Comparison of ENCODE assay signal across 8 cellular contexts in genomic region chr16:28820546-28820945, GRCh38. TPM values are rescaled to one million over a fixed set of nuclear protein-coding genes. Genes with fewer than 3 reads are reported as not detected.
DNase-seq lines count a peak whose midpoint lies in the region; ATAC-seq and TF ChIP-seq lines count a peak whose summit lies in the region.
"Not testable (repeated sequence)": the region's sequence is repeated elsewhere in the genome, so short reads cannot be mapped to it uniquely, and the experiment has no call there.
"Had no signal": no experiment of that assay in that cellular context is flagged by ENCODE, and none has a peak within 500 bp of the region (broad histone marks: within the 10 kb centered on the region; RNA-seq: fewer than 3 reads in every experiment).

No MANE protein-coding gene starts in this region.

- H3K4me1 Mint-ChIP-seq in Calu3 (ENCODE audit: low read depth, unreplicated experiment) (peaks cover 27% of the 10 kb centered on the region), WTC11 (peaks cover 26% of the 10 kb centered on the region), mesothelial cell of epicardium (peaks cover 20% of the 10 kb centered on the region)
- H3K4me1 Mint-ChIP-seq in activated T-helper 17 cell treated with anti-CD3 and anti-CD28 coated beads, Interleukin-2, amount 50 U/mL, for 72 hours, result peaks cover 23% of the 10 kb centered on the region
- H3K4me1 Mint-ChIP-seq in activated naive CD8-positive, alpha-beta T cell treated with anti-CD3 and anti-CD28 coated beads, Interleukin-2, amount 50 U/mL, for 24 hours, result peaks cover 42% of the 10 kb centered on the region

- not testable (repeated sequence) for H2BK12ac ChIP-seq in trophoblast cell (ENCODE audit: low read length)

- DNase-seq in Calu3; WTC11 (ENCODE audit: low spot score); activated naive CD8-positive, alpha-beta T cell treated with anti-CD3 and anti-CD28 coated beads, Interleukin-2, amount 50 U/mL, for 24 hours; mesothelial cell of epicardium (ENCODE audit: low spot score in 2 of 2, unreplicated experiment in 2 of 2); trophoblast cell: not testable (repeated sequence)

- H2AK5ac ChIP-seq in trophoblast cell (ENCODE audit: low read length), result not testable (repeated sequence)

- not testable (repeated sequence) for H3K4ac ChIP-seq in trophoblast cell (ENCODE audit: low read depth, low read length)

- H3K36me3 ChIP-seq in duodenal mucosa (ENCODE audit: control insufficient read depth in 1 of 2, insufficient read depth in 2 of 2, low read length in 2 of 2); trophoblast cell (ENCODE audit: control insufficient read depth in 1 of 2, insufficient read depth in 2 of 2, low read length in 2 of 2): not testable (repeated sequence)

- not testable (repeated sequence) for H2AFZ ChIP-seq in trophoblast cell (ENCODE audit: insufficient read depth, low read length, poor library complexity)

- H3K4me1 ChIP-seq in duodenal mucosa (ENCODE audit: control insufficient read depth in 1 of 2, insufficient read depth in 2 of 2, low read length in 2 of 2), result peaks cover 3 to 29% of the 10 kb centered on the region in 2 donors
- not testable (repeated sequence) for H3K4me1 ChIP-seq in trophoblast cell (ENCODE audit: control insufficient read depth in 1 of 2, insufficient read depth in 2 of 2, low read length in 2 of 2)

- H3K27me3 Mint-ChIP-seq in Calu3 (ENCODE audit: unreplicated experiment); WTC11 (ENCODE audit: low read depth); activated T-helper 17 cell treated with anti-CD3 and anti-CD28 coated beads, Interleukin-2, amount 50 U/mL, for 72 hours; activated naive CD8-positive, alpha-beta T cell treated with anti-CD3 and anti-CD28 coated beads, Interleukin-2, amount 50 U/mL, for 24 hours; mesothelial cell of epicardium (ENCODE audit: low read depth): not testable (repeated sequence)

- not testable (repeated sequence) for H3K23ac ChIP-seq in trophoblast cell (ENCODE audit: low read length)

- H3K27ac ChIP-seq in duodenal mucosa (ENCODE audit: low read depth, low read length); trophoblast cell (ENCODE audit: low read depth, low read length): not testable (repeated sequence)

- peak overlapping the region; percentile 90 for H3K27ac Mint-ChIP-seq in Calu3 (ENCODE audit: unreplicated experiment)
- peak overlapping the region; percentile 71; the same call in 1 of the 2 replicates for H3K27ac Mint-ChIP-seq in WTC11
- H3K27ac Mint-ChIP-seq in activated T-helper 17 cell treated with anti-CD3 and anti-CD28 coated beads, Interleukin-2, amount 50 U/mL, for 72 hours, result peak overlapping the region; percentile 97
- H3K27ac Mint-ChIP-seq in activated naive CD8-positive, alpha-beta T cell treated with anti-CD3 and anti-CD28 coated beads, Interleukin-2, amount 50 U/mL, for 24 hours, result not testable (repeated sequence)
- H3K27ac Mint-ChIP-seq in mesothelial cell of epicardium, result peak overlapping the region; percentile 6

- H3K4me3 Mint-ChIP-seq in Calu3 (ENCODE audit: low read depth, unreplicated experiment) (peak overlapping the region; percentile 97), WTC11 (peak overlapping the region; percentile 74; the same call in 1 of the 2 replicates)
- peak overlapping the region; percentile 95 for H3K4me3 Mint-ChIP-seq in activated T-helper 17 cell treated with anti-CD3 and anti-CD28 coated beads, Interleukin-2, amount 50 U/mL, for 72 hours
- peak overlapping the region; percentile 50 for H3K4me3 Mint-ChIP-seq in activated naive CD8-positive, alpha-beta T cell treated with anti-CD3 and anti-CD28 coated beads, Interleukin-2, amount 50 U/mL, for 24 hours
- not testable (repeated sequence) for H3K4me3 Mint-ChIP-seq in mesothelial cell of epicardium

- H3K79me1 ChIP-seq in trophoblast cell (ENCODE audit: low read length), result peaks cover 18% of the 10 kb centered on the region

- POLR2A ChIA-PET in WTC11 (lab: Charles Lee), result interaction anchor here (1.3 kb wide), 1 partner anchor 55 kb away, joined by 3 read pairs; no protein-coding TSS in a partner anchor

- not testable (repeated sequence) for H4K8ac ChIP-seq in trophoblast cell (ENCODE audit: low read depth, low read length)

- H3K36me3 Mint-ChIP-seq in Calu3 (ENCODE audit: insufficient read depth, unreplicated experiment) (peaks cover 84% of the 10 kb centered on the region), WTC11 (peaks cover 17% of the 10 kb centered on the region), mesothelial cell of epicardium (peaks cover 15% of the 10 kb centered on the region)
- peaks cover 45% of the 10 kb centered on the region for H3K36me3 Mint-ChIP-seq in activated T-helper 17 cell treated with anti-CD3 and anti-CD28 coated beads, Interleukin-2, amount 50 U/mL, for 72 hours (ENCODE audit: low read depth)
- peaks cover 37% of the 10 kb centered on the region for H3K36me3 Mint-ChIP-seq in activated naive CD8-positive, alpha-beta T cell treated with anti-CD3 and anti-CD28 coated beads, Interleukin-2, amount 50 U/mL, for 24 hours (ENCODE audit: low read depth)

- not testable (repeated sequence) for H3K27me3 ChIP-seq in duodenal mucosa (ENCODE audit: control insufficient read depth in 1 of 2, insufficient read depth in 2 of 2, low read length in 2 of 2); trophoblast cell (ENCODE audit: insufficient read depth, low read length)

- not testable (repeated sequence) for H3K9me3 ChIP-seq in duodenal mucosa (ENCODE audit: control insufficient read depth in 1 of 2, low read length in 2 of 2); trophoblast cell (ENCODE audit: insufficient read depth, low read depth, low read length)

- H3K14ac ChIP-seq in trophoblast cell (ENCODE audit: low read length), result not testable (repeated sequence)

- not testable (repeated sequence) for H3K18ac ChIP-seq in trophoblast cell (ENCODE audit: low read length)

- H3K4me2 ChIP-seq in trophoblast cell (ENCODE audit: low read length), result not testable (repeated sequence)

- intact Hi-C loops in Calu3 (cut with micrococcal nuclease; ENCODE audit: unreplicated experiment), result not testable (repeated sequence)

- not testable (repeated sequence) for H2BK120ac ChIP-seq in trophoblast cell (ENCODE audit: insufficient read depth, low read length, poor library complexity)

- BruUV-seq in Calu3 (replicated peaks; lab: Mats Ljungman, UMichigan), result not testable (repeated sequence)

- not testable (repeated sequence) for ATAC-seq in WTC11; activated T-helper 17 cell treated with anti-CD3 and anti-CD28 coated beads, Interleukin-2, amount 50 U/mL, for 72 hours (replicated peaks); activated naive CD8-positive, alpha-beta T cell treated with anti-CD3 and anti-CD28 coated beads, Interleukin-2, amount 50 U/mL, for 24 hours

- WGBS in trophoblast cell (ENCODE audit: extremely low coverage, insufficient coverage, insufficient read length), result no CpG with 5 or more reads among the region's 13 CpGs

- H3K9ac ChIP-seq in duodenal mucosa (ENCODE audit: low read depth in 1 of 2, low read length in 2 of 2); trophoblast cell (ENCODE audit: low read length): not testable (repeated sequence)

- H4K91ac ChIP-seq in trophoblast cell (ENCODE audit: low read depth, low read length), result peak overlapping the region; percentile 7

- CTCF ChIA-PET in Calu3 (lab: Charles Lee); WTC11 (lab: Charles Lee): not testable (repeated sequence)

- peaks cover 15% of the 10 kb centered on the region for H3K79me2 ChIP-seq in trophoblast cell (ENCODE audit: control insufficient read depth, insufficient read depth, low read length, poor library complexity)

- not testable (repeated sequence) for TF ChIP-seq CTCF in Calu3 (IDR thresholded peaks at IDR 0.05; ENCODE audit: unreplicated experiment); WTC11 (IDR thresholded peaks at IDR 0.05); mesothelial cell of epicardium (IDR thresholded peaks at IDR 0.05; ENCODE audit: unreplicated experiment)

- peak overlapping the region; percentile 17 to 43 for H3K4me3 ChIP-seq in duodenal mucosa (ENCODE audit: low read depth in 1 of 2, low read length in 2 of 2)
- not testable (repeated sequence) for H3K4me3 ChIP-seq in trophoblast cell (ENCODE audit: low read depth, low read length)

- not testable (repeated sequence) for H4K12ac ChIP-seq in trophoblast cell (ENCODE audit: low read depth, low read length)

- H3K9me3 Mint-ChIP-seq in Calu3 (ENCODE audit: low read depth, unreplicated experiment); WTC11; activated T-helper 17 cell treated with anti-CD3 and anti-CD28 coated beads, Interleukin-2, amount 50 U/mL, for 72 hours; activated naive CD8-positive, alpha-beta T cell treated with anti-CD3 and anti-CD28 coated beads, Interleukin-2, amount 50 U/mL, for 24 hours; mesothelial cell of epicardium: not testable (repeated sequence)

- H2BK5ac ChIP-seq in trophoblast cell (ENCODE audit: low read depth, low read length, poor library complexity), result not testable (repeated sequence)

RNA-seq across cellular contexts. Expression of gene ATXN2L, which starts 2.3 kb away (rescaled TPM):
- 276 and 286 TPM in 2 replicates for total RNA-seq in Calu3 (2022)
- total RNA-seq in WTC11 (2021), result 210 to 243 TPM (median 225 TPM) in 3 replicates
- total RNA-seq in activated T-helper 17 cell treated with anti-CD3 and anti-CD28 coated beads, Interleukin-2, amount 50 U/mL, for 72 hours, result 100 to 1,000 TPM; 246 to 339 TPM
- total RNA-seq in mesothelial cell of epicardium, result 215 to 230 TPM (median 219 TPM) in 3 replicates
- 336 and 356 TPM in 2 replicates for polyA plus RNA-seq in trophoblast cell (2013)

RNA-seq across cellular contexts. Expression of gene TUFM, which starts 25.6 kb away (rescaled TPM):
- total RNA-seq in Calu3 (2022) (273 and 286 TPM in 2 replicates), WTC11 (2021) (233 to 296 TPM (median 252 TPM) in 3 replicates), mesothelial cell of epicardium (122 to 134 TPM (median 127 TPM) in 3 replicates)
- total RNA-seq in activated T-helper 17 cell treated with anti-CD3 and anti-CD28 coated beads, Interleukin-2, amount 50 U/mL, for 72 hours, result 100 to 1,000 TPM; 140 to 291 TPM
- 147 TPM in 2 replicates for polyA plus RNA-seq in trophoblast cell (2013)

RNA-seq across cellular contexts. Expression of gene SH2B1, which starts 43.1 kb away (rescaled TPM):
- total RNA-seq in Calu3 (2022), result 60.9 and 67.9 TPM in 2 replicates
- total RNA-seq in WTC11 (2021), result 51.6 to 55.3 TPM (median 53.1 TPM) in 3 replicates
- total RNA-seq in activated T-helper 17 cell treated with anti-CD3 and anti-CD28 coated beads, Interleukin-2, amount 50 U/mL, for 72 hours, result 10 to 100 TPM; 45.0 to 46.4 TPM
- 73.9 to 78.5 TPM (median 76.8 TPM) in 3 replicates for total RNA-seq in mesothelial cell of epicardium
- polyA plus RNA-seq in trophoblast cell (2013), result 28.0 and 28.5 TPM in 2 replicates

RNA-seq across cellular contexts. Expression of gene ATP2A1, which starts 57.7 kb away (rescaled TPM):
- 3.7 and 5.7 TPM in 2 replicates for total RNA-seq in Calu3 (2022)
- 4.7 to 6.4 TPM (median 5.6 TPM) in 3 replicates for total RNA-seq in WTC11 (2021)
- 1 to 10 TPM; 2.2 to 3.1 TPM for total RNA-seq in activated T-helper 17 cell treated with anti-CD3 and anti-CD28 coated beads, Interleukin-2, amount 50 U/mL, for 72 hours
- 2.9 to 3.6 TPM (median 3.0 TPM) in 3 replicates for total RNA-seq in mesothelial cell of epicardium
- 1.6 and 1.8 TPM in 2 replicates for polyA plus RNA-seq in trophoblast cell (2013)
- total RNA-seq: Daoy had no signal
